ENCODE assay signal across 12 cellular contexts in the genomic region with DNA sequence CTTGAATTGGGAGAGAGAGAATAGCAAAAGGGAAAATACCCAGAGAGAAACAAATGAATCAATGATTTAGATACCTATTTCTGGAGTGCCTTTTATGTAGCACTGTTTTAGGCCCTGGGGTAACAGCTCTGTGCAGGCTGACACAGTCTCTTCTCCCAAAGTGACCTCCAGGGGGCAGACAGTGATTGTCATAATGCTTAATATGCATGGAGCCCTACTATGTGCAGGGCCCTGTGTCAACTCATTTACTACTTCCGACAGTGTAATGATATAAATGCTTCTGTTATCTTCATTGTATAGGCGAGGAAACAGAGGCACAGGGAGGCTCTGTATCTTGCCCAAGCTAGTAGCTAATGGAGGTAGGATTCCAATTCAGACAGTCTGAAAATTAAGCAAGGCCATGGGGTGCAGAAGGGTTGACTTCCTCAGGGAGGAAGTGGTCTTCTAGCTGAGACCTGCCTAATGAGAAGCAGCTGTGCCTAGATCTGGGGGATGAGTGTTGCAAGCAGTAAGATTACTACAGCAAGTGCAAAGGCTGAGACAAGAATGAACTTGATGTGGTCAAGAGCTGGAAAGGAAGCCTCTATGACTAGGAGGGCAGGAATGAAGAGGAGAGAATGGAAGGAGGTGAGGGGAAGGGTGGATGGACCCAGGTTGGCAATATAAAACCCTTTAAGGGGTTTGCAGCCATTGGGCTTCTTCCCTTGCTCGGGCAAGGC. TPM values are rescaled to one million over a fixed set of nuclear protein-coding genes. Genes with fewer than 3 reads are reported as not detected.
DNase-seq lines count a peak whose midpoint lies in the region; ATAC-seq, FAIRE-seq and TF ChIP-seq lines count a peak whose summit lies in the region.
"Had no signal": no experiment of that assay in that cellular context is flagged by ENCODE, and none has a peak within 500 bp of the region (broad histone marks: within the 10 kb centered on the region; RNA-seq: fewer than 3 reads in every experiment).

No MANE protein-coding gene starts in this region.

- peak; percentile 27 for FAIRE-seq in GM12878 (lab: Jason Lieb, UNC)

- peak; percentile 22 to 44 (median 36); a peak in 4 of 6 replicates for TF ChIP-seq CTCF in GM12878 (IDR thresholded peaks at IDR 0.05 in 2 of 3, conservative IDR thresholded peaks at IDR 0.05 in 1 of 3; ENCODE audit: control insufficient read depth in 2 of 3, extremely low read depth in 1 of 3, insufficient read depth in 1 of 3, low read depth in 3 of 3, low read length in 3 of 3)

- DNase-seq in GM03348 (ENCODE audit: low spot score) = peak; percentile 79
- DNase-seq in MG63 = peak; percentile 82
- no peak for DNase-seq in GM12878 (ENCODE audit: low read depth, low spot score)
- no peak for DNase-seq in natural killer cell treated with Interleukin-12 subunit alpha and Interleukin-12 subunit beta and Interleukin-15 and Interleukin-18, amount 100 ng/mL, for 72 hours (ENCODE audit: low spot score)
- DNase-seq in activated T-cell treated with anti-CD3 and anti-CD28 coated beads, Interleukin-2, amount 50 U/mL, for 1 hour = no peak
- no peak for DNase-seq in T-helper 1 cell
- DNase-seq in stimulated activated CD8-positive, alpha-beta memory T cell treated with anti-CD3 and anti-CD28 coated beads, Interleukin-4, amount 100 ng/mL, for 48 hours = no peak
- DNase-seq: body of pancreas; naive thymus-derived CD8-positive, alpha-beta T cell had no signal

- no peak overlapping the region for H3K27ac Mint-ChIP-seq in natural killer cell treated with Interleukin-12 subunit alpha and Interleukin-12 subunit beta and Interleukin-15 and Interleukin-18, amount 100 ng/mL, for 72 hours
- H3K27ac Mint-ChIP-seq: stimulated activated effector memory CD8-positive, alpha-beta T cell treated with anti-CD3 and anti-CD28 coated beads, Interleukin-12 subunit alpha, Interleukin-12 subunit beta, amount 100 ng/mL, for 72 hours had no signal

- H3K27me3 ChIP-seq in MG63 = no peaks in the 10 kb centered on the region
- no peaks in the 10 kb centered on the region; a peak in 1 of 4 replicates for H3K27me3 ChIP-seq in GM12878 (replicated peaks in 1 of 2; ENCODE audit: control insufficient read depth in 2 of 2, insufficient read depth in 2 of 2, low read length in 1 of 2)
- H3K27me3 ChIP-seq: body of pancreas had no signal

- H3K27ac ChIP-seq in GM12878 (ENCODE audit: control insufficient read depth, insufficient read depth) = no peak overlapping the region
- H3K27ac ChIP-seq: body of pancreas, SK-N-MC had no signal

- no peaks in the 10 kb centered on the region for H3K79me2 ChIP-seq in GM12878 (ENCODE audit: control insufficient read depth, insufficient read depth, low read length)

- peak; percentile 27; the same call in 1 of the 2 replicates for TF ChIP-seq RAD21 in GM12878 (IDR thresholded peaks at IDR 0.05; ENCODE audit: insufficient read depth, low read depth, low read length)

- no peaks in the 10 kb centered on the region for H4K20me1 ChIP-seq in GM12878 (ENCODE audit: control insufficient read depth, insufficient read depth)

- H3K36me3 Mint-ChIP-seq in natural killer cell treated with Interleukin-12 subunit alpha and Interleukin-12 subunit beta and Interleukin-15 and Interleukin-18, amount 100 ng/mL, for 72 hours = no peaks in the 10 kb centered on the region
- H3K36me3 Mint-ChIP-seq: naive thymus-derived CD8-positive, alpha-beta T cell; stimulated activated effector memory CD8-positive, alpha-beta T cell treated with anti-CD3 and anti-CD28 coated beads, Interleukin-12 subunit alpha, Interleukin-12 subunit beta, amount 100 ng/mL, for 72 hours had no signal

- H3K9me3 ChIP-seq in MG63 (no peaks in the 10 kb centered on the region), GM12878 (replicated peaks; ENCODE audit: control insufficient read depth, insufficient read depth, low read length) (no peaks in the 10 kb centered on the region)
- H3K9me3 ChIP-seq: body of pancreas had no signal

- WGBS in GM12878 (ENCODE audit: insufficient coverage, insufficient replicate concordance, low lambda C conversion rate, missing lambda C conversion rate) = 69% methylated on average over 3 of the region's 3 CpGs

- no peak for TF ChIP-seq EP300 in GM12878 (IDR thresholded peaks at IDR 0.05; ENCODE audit: borderline replicate concordance in 1 of 2, control insufficient read depth in 1 of 2, low read depth in 2 of 2, low read length in 2 of 2)

- RAD21 ChIA-PET in GM12878 (lab: Charles Lee; ENCODE audit: unreplicated experiment) = interaction anchor here (0.6 to 5.1 kb wide), 6 partner anchors 25 to 392 kb away, joined by 3 to 99 read pairs (median 3); no protein-coding TSS in a partner anchor

- H3K4me1 Mint-ChIP-seq in natural killer cell treated with Interleukin-12 subunit alpha and Interleukin-12 subunit beta and Interleukin-15 and Interleukin-18, amount 100 ng/mL, for 72 hours (ENCODE audit: low read depth in 2 of 2) = peaks cover 13 to 26% of the 10 kb centered on the region in 2 donors

- BruUV-seq in GM12878 (replicated peaks; lab: Mats Ljungman, UMichigan) = no TSS peak

- H3K4me2 ChIP-seq in GM12878 (ENCODE audit: control insufficient read depth, insufficient read depth) = no peak overlapping the region

- no peak overlapping the region for H3K9ac ChIP-seq in GM12878 (ENCODE audit: control insufficient read depth, insufficient read depth, low read length)

- H3K4me1 ChIP-seq in GM12878 (ENCODE audit: control insufficient read depth, insufficient read depth, low read length) = peaks cover 2% of the 10 kb centered on the region

- H3K4me3 ChIP-seq in MG63 (no peak overlapping the region), GM12878 (no peak overlapping the region)
- H3K4me3 ChIP-seq: body of pancreas, SK-N-MC had no signal

- ATAC-seq in GM12878 (no peak), HG02981 (IDR thresholded peaks at IDR 0.05; ENCODE audit: unreplicated experiment) (no peak)
- ATAC-seq in natural killer cell treated with Interleukin-12 subunit alpha and Interleukin-12 subunit beta and Interleukin-15 and Interleukin-18, amount 100 ng/mL, for 72 hours = peak; percentile 13 to 36
- ATAC-seq: body of pancreas; naive thymus-derived CD8-positive, alpha-beta T cell; stimulated activated effector memory CD8-positive, alpha-beta T cell treated with anti-CD3 and anti-CD28 coated beads, Interleukin-12 subunit alpha, Interleukin-12 subunit beta, amount 100 ng/mL, for 72 hours had no signal

- TF ChIP-seq POLR2A in GM12878 (IDR thresholded peaks at IDR 0.05; ENCODE audit: low read depth, low read length) = no peak

- H3K27me3 Mint-ChIP-seq in natural killer cell treated with Interleukin-12 subunit alpha and Interleukin-12 subunit beta and Interleukin-15 and Interleukin-18, amount 100 ng/mL, for 72 hours = no peaks in the 10 kb centered on the region

- no peak overlapping the region for H3K4me3 Mint-ChIP-seq in natural killer cell treated with Interleukin-12 subunit alpha and Interleukin-12 subunit beta and Interleukin-15 and Interleukin-18, amount 100 ng/mL, for 72 hours
- H3K4me3 Mint-ChIP-seq: stimulated activated effector memory CD8-positive, alpha-beta T cell treated with anti-CD3 and anti-CD28 coated beads, Interleukin-12 subunit alpha, Interleukin-12 subunit beta, amount 100 ng/mL, for 72 hours had no signal

- no peaks in the 10 kb centered on the region for H3K9me3 Mint-ChIP-seq in natural killer cell treated with Interleukin-12 subunit alpha and Interleukin-12 subunit beta and Interleukin-15 and Interleukin-18, amount 100 ng/mL, for 72 hours
- H3K9me3 Mint-ChIP-seq: naive thymus-derived CD8-positive, alpha-beta T cell; stimulated activated effector memory CD8-positive, alpha-beta T cell treated with anti-CD3 and anti-CD28 coated beads, Interleukin-12 subunit alpha, Interleukin-12 subunit beta, amount 100 ng/mL, for 72 hours had no signal

- SMC1A ChIA-PET in GM12878 (lab: Charles Lee; ENCODE audit: uncharacterized antibody, unreplicated experiment) = interaction anchor here (0.6 to 11.5 kb wide), 8 partner anchors 23 to 200 kb away, joined by 3 to 132 read pairs (median 4); no protein-coding TSS in a partner anchor

- H2AFZ ChIP-seq in GM12878 (ENCODE audit: control insufficient read depth, low read depth, low read length) = no peak overlapping the region

- H3K36me3 ChIP-seq in MG63 (no peaks in the 10 kb centered on the region), GM12878 (ENCODE audit: control insufficient read depth in 2 of 2, insufficient read depth in 2 of 2, low read length in 1 of 2) (no peaks in the 10 kb centered on the region)

- CTCF ChIA-PET in GM12878 (lab: Yijun Ruan, JAX) = interaction anchor here (0.7 to 6.3 kb wide), 16 partner anchors 13 to 348 kb away, joined by 3 to 204 read pairs (median 4); a partner anchor contains a TSS

- in situ Hi-C loops in GM12878 (cut with MboI) = no loop called here

- POLR2A ChIA-PET in GM12878 (lab: Charles Lee) = interaction anchor here (0.5 to 1.8 kb wide), 3 partner anchors 25 to 291 kb away, joined by 5 to 6 read pairs (median 5); no protein-coding TSS in a partner anchor

- intact Hi-C loops in GM12878 (cut with micrococcal nuclease; ENCODE audit: unreplicated experiment) = no loop called here

RNA-seq across cellular contexts. Expression of a gene that starts 16.2 kb away (rescaled TPM):
- 25.8 and 32.4 TPM in 2 replicates for total RNA-seq in MG63 (2014; rRNA removed; shearing (Covaris generic); ENCODE audit: low replicate concordance)
- total RNA-seq in GM12878 (2013; cell fraction: nucleolus; rRNA removed) = 0.24 TPM in 1 of 2 replicates, not detected in the other
- 0.11 and 0.45 TPM in 2 replicates for total RNA-seq in GM12878 (2014; rRNA removed)
- 0.22 and 0.28 TPM in 2 replicates for total RNA-seq in GM12878 (2014; rRNA removed; fragmentation: Illumina TruSeq; extraction: Trizol)
- 0.54 and 0.82 TPM in 2 replicates for total RNA-seq in GM12878 (2021)
- 0.41 TPM for polyA plus RNA-seq in GM12878 (2011; ENCODE audit: low read depth)
- polyA plus RNA-seq in GM12878 (2011; rRNA removed) = 2.5 and 9.4 TPM in 2 replicates
- polyA plus RNA-seq in GM12878 (2011; cell fraction: cytosol; rRNA removed) = 15.6 and 18.0 TPM in 2 replicates
- polyA plus RNA-seq in GM12878 (2011; cell fraction: nucleus; rRNA removed) = 18.3 and 23.5 TPM in 2 replicates
- polyA plus RNA-seq in GM12878 (2012) = 1.3 and 1.9 TPM in 2 replicates
- 0.32 TPM in 1 of 2 replicates, not detected in the other for polyA plus RNA-seq in GM12878 (2014; fragmentation: Illumina TruSeq; extraction: Trizol)
- under 1 TPM; 0.02 to 0.05 TPM for polyA plus RNA-seq in GM12878 (2014; fragmentation: Nextera tagmentation; extraction: Ambion mirVana)
- 0.72 and 1.0 TPM in 2 replicates for polyA plus RNA-seq in GM12878 (2014; rRNA removed)
- polyA plus RNA-seq in GM12878 (2016; fragmentation: Nextera tagmentation; extraction: Ambion mirVana) = under 1 TPM; 0.72 to 0.88 TPM
- polyA minus RNA-seq in GM12878 (2011; rRNA and poly(A)+ RNA removed) = 9.0 and 14.5 TPM in 2 replicates
- polyA minus RNA-seq in GM12878 (2011; cell fraction: cytosol; rRNA and poly(A)+ RNA removed) = 5.4 and 6.8 TPM in 2 replicates
- polyA minus RNA-seq in GM12878 (2011; cell fraction: nucleus; rRNA and poly(A)+ RNA removed) = 9.2 and 15.2 TPM in 2 replicates
- under 1 TPM; 0.19 to 0.56 TPM for total RNA-seq in natural killer cell treated with Interleukin-12 subunit alpha and Interleukin-12 subunit beta and Interleukin-15 and Interleukin-18, amount 100 ng/mL, for 72 hours
- total RNA-seq: naive thymus-derived CD8-positive, alpha-beta T cell had no signal
- polyA plus RNA-seq: naive thymus-derived CD8-positive, alpha-beta T cell had no signal

RNA-seq across cellular contexts. Expression of a gene that starts 23.9 kb away (rescaled TPM):
- total RNA-seq in MG63 (2014; rRNA removed; shearing (Covaris generic); ENCODE audit: low replicate concordance) = 18.5 and 72.0 TPM in 2 replicates
- total RNA-seq in GM12878 (2013; cell fraction: nucleolus; rRNA removed) = 0.95 and 1.2 TPM in 2 replicates
- total RNA-seq in GM12878 (2014; rRNA removed) (0.33 and 0.62 TPM in 2 replicates), GM12878 (2014; rRNA removed; fragmentation: Illumina TruSeq; extraction: Trizol) (0.36 and 0.64 TPM in 2 replicates), GM12878 (2021) (0.43 TPM in 1 of 2 replicates, not detected in the other)
- 9.4 TPM for polyA plus RNA-seq in GM12878 (2011; ENCODE audit: low read depth)
- polyA plus RNA-seq in GM12878 (2011; rRNA removed) (0.39 and 0.43 TPM in 2 replicates), GM12878 (2014; fragmentation: Illumina TruSeq; extraction: Trizol) (0.44 and 0.82 TPM in 2 replicates), GM12878 (2014; fragmentation: Nextera tagmentation; extraction: Ambion mirVana) (1 to 10 TPM in 1 of 2 experiments, under 1 TPM in 1; 0.72 to 1.2 TPM), GM12878 (2014; rRNA removed) (0.59 and 1.1 TPM in 2 replicates), GM12878 (2016; fragmentation: Nextera tagmentation; extraction: Ambion mirVana) (1 to 10 TPM in 1 of 2 experiments, not detected in 1; 1.1 TPM)
- polyA plus RNA-seq in GM12878 (2011; cell fraction: cytosol; rRNA removed) = 0.37 TPM in 2 replicates
- 0.49 TPM in 1 of 2 replicates, not detected in the other for polyA plus RNA-seq in GM12878 (2011; cell fraction: nucleus; rRNA removed)
- polyA plus RNA-seq in GM12878 (2012) = 12.6 and 13.4 TPM in 2 replicates
- polyA minus RNA-seq in GM12878 (2011; rRNA and poly(A)+ RNA removed) = 0.93 TPM in 1 of 2 replicates, not detected in the other
- not detected in 2 replicates for polyA minus RNA-seq in GM12878 (2011; cell fraction: cytosol; rRNA and poly(A)+ RNA removed)
- not detected in 2 replicates for polyA minus RNA-seq in GM12878 (2011; cell fraction: nucleus; rRNA and poly(A)+ RNA removed)
- total RNA-seq in natural killer cell treated with Interleukin-12 subunit alpha and Interleukin-12 subunit beta and Interleukin-15 and Interleukin-18, amount 100 ng/mL, for 72 hours = not detected
- total RNA-seq: naive thymus-derived CD8-positive, alpha-beta T cell had no signal
- polyA plus RNA-seq: naive thymus-derived CD8-positive, alpha-beta T cell had no signal

Comparison
In these comparisons a context has a peak if more than half of its experiments do, and no peak if none do; other contexts are left out.
1. DNase-seq: peak in GM03348 (single experiment) and MG63 (single experiment); none in GM12878 (single experiment), natural killer cell treated with Interleukin-12 subunit alpha and Interleukin-12 subunit beta and Interleukin-15 and Interleukin-18, amount 100 ng/mL, for 72 hours (single experiment), activated T-cell treated with anti-CD3 and anti-CD28 coated beads, Interleukin-2, amount 50 U/mL, for 1 hour (single experiment), T-helper 1 cell (0 of 5) and stimulated activated CD8-positive, alpha-beta memory T cell treated with anti-CD3 and anti-CD28 coated beads, Interleukin-4, amount 100 ng/mL, for 48 hours (single experiment).
2. ATAC-seq: peak in natural killer cell treated with Interleukin-12 subunit alpha and Interleukin-12 subunit beta and Interleukin-15 and Interleukin-18, amount 100 ng/mL, for 72 hours (2 of 2); none in GM12878 (single experiment) and HG02981 (single experiment).
3. RNA of a gene that starts 16.2 kb away (total RNA-seq): 25.8 to 32.4 TPM in MG63; 0.19 to 0.56 TPM in natural killer cell treated with Interleukin-12 subunit alpha and Interleukin-12 subunit beta and Interleukin-15 and Interleukin-18, amount 100 ng/mL, for 72 hours and 0.11 to 0.82 TPM in GM12878; every median in the first group is over 10 times any median in the second.